8 cellular contexts compared by ENCODE assay signal in genomic region chr4:157076578-157076947, GRCh38. TPM values are rescaled to one million over a fixed set of nuclear protein-coding genes. Genes with fewer than 3 reads are reported as not detected.
A peak's percentile ranks its signal among the peaks of the same experiment; 100 is the strongest.
DNase-seq lines count a peak whose midpoint lies in the region; FAIRE-seq and TF ChIP-seq lines count a peak whose summit lies in the region.

No MANE protein-coding gene starts in this region.

- H3K4me1 ChIP-seq in kidney (ENCODE audit: control insufficient read depth in 1 of 2, insufficient read depth in 1 of 2, low read depth in 1 of 2, low read length in 2 of 2) (no peaks in the 10 kb centered on the region), testis (no peaks in the 10 kb centered on the region)

- TF ChIP-seq EP300 in Ishikawa (IDR thresholded peaks at IDR 0.05; ENCODE audit: borderline replicate concordance), result no peak

- peak overlapping the region; percentile 66 for H3K4me3 ChIP-seq in astrocyte of the spinal cord (ENCODE audit: low read depth, low read length)
- peak overlapping the region; percentile 72 for H3K4me3 ChIP-seq in kidney (ENCODE audit: low read length in 2 of 2)
- H3K4me3 ChIP-seq in testis, result peak overlapping the region; percentile 57 to 64

- no peaks in the 10 kb centered on the region for H3K36me3 ChIP-seq in kidney (ENCODE audit: control insufficient read depth in 1 of 2, insufficient read depth in 2 of 2, low read length in 2 of 2)
- no peaks in the 10 kb centered on the region for H3K36me3 ChIP-seq in testis (ENCODE audit: low read depth, missing control alignments)

- H3K27ac ChIP-seq in kidney (ENCODE audit: low read depth in 2 of 2, low read length in 2 of 2) (no peak overlapping the region), testis (no peak overlapping the region)

- TF ChIP-seq CTCF in astrocyte of the spinal cord (IDR thresholded peaks at IDR 0.05; ENCODE audit: low read depth, low read length), result no peak
- no peak for TF ChIP-seq CTCF in kidney (IDR thresholded peaks at IDR 0.05; ENCODE audit: borderline replicate concordance, extremely low read depth, insufficient read depth)
- TF ChIP-seq CTCF in testis (IDR thresholded peaks at IDR 0.05), result no peak
- no peak for TF ChIP-seq CTCF in GM10248 (IDR thresholded peaks at IDR 0.05; ENCODE audit: control extremely low read depth, extremely low read depth, low read depth, missing control alignments)

- no peak overlapping the region for H3K9ac ChIP-seq in kidney (ENCODE audit: low read length in 2 of 2)

- in situ Hi-C loops in astrocyte of the spinal cord (cut with HindIII; ENCODE audit: low sequenced_read_pairs), result no loop called here

- TF ChIP-seq POLR2A in testis (IDR thresholded peaks at IDR 0.05), result no peak

- WGBS in testis, 2 donors, result 2 to 4% methylated on average over 8 of the region's 8 CpGs

- DNase-seq in astrocyte of the spinal cord (ENCODE audit: low read depth, low spot score) (no peak), kidney (peak; percentile 49), testis (peak; percentile 38), epidermal melanocyte (ENCODE audit: insufficient read length, low spot score) (no peak), OCI-M2 (lab: John Stamatoyannopoulos, UW; ENCODE audit: unreplicated experiment) (no peak), GM10248 (ENCODE audit: extremely low spot score) (no peak)
- DNase-seq in activated CD8-positive, alpha-beta memory T cell treated with anti-CD3 and anti-CD28 coated beads for 24 hours, result no peak

- CTCF ChIA-PET in GM10248 (lab: Yijun Ruan, JAX), result no interaction called here

- intact Hi-C loops in kidney (cut with DNase I), result no loop called here
- intact Hi-C loops in testis (cut with DNase I; ENCODE audit: low total_unique reads), result no loop called here

- POLR2A ChIA-PET in GM10248 (lab: Yijun Ruan, JAX), result no interaction called here

- no peaks in the 10 kb centered on the region for H3K27me3 ChIP-seq in testis

- no peak for FAIRE-seq in kidney (lab: Jason Lieb, UNC)

- TF ChIP-seq RAD21 in Ishikawa (IDR thresholded peaks at IDR 0.05; ENCODE audit: low read depth), result 0 out of 2 replicates have a peak, but pooled peaks have one; percentile 3

- H3K9me3 ChIP-seq in kidney (ENCODE audit: control insufficient read depth in 1 of 2, low read length in 2 of 2) (no peaks in the 10 kb centered on the region), testis (no peaks in the 10 kb centered on the region)

TF ChIP-seq in Ishikawa, 13 proteins besides CTCF, POLR2A, EP300 and RAD21:
- no peak for TF ChIP-seq CREB1 (IDR thresholded peaks at IDR 0.05; ENCODE audit: low read depth)
- peak; percentile 12; the same call in 1 of the 2 replicates for TF ChIP-seq TCF12 (IDR thresholded peaks at IDR 0.05; ENCODE audit: low read depth)

RNA-seq across cellular contexts. Expression of gene GLRB, which starts 0.6 kb away (rescaled TPM):
- total RNA-seq in kidney (3.3 TPM), testis (1 to 10 TPM; 2.4 to 4.4 TPM)
- polyA plus RNA-seq in kidney (ENCODE audit: insufficient read depth, low read depth, low replicate concordance) (5.2 TPM), testis (ENCODE audit: insufficient read depth, low read depth, low replicate concordance) (2.6 TPM)

Comparison
In these comparisons a context has a peak if more than half of its experiments do, and no peak if none do; other contexts are left out.
1. DNase-seq: peak in kidney (single experiment) and testis (single experiment); none in astrocyte of the spinal cord (single experiment), epidermal melanocyte (single experiment), activated CD8-positive, alpha-beta memory T cell treated with anti-CD3 and anti-CD28 coated beads for 24 hours (single experiment), OCI-M2 (single experiment) and GM10248 (single experiment).
2. Peak in every context shown above with its lines, with median percentiles within 50 percentile points of each other: H3K4me3 ChIP-seq.